1 cellular context compared by ENCODE assay signal in genomic region chr16:11095935-11096334, GRCh38.
TF ChIP-seq lines count a peak whose summit lies in the region.

No MANE protein-coding gene starts in this region.

TF ChIP-seq in K562, 482 proteins besides CTCF, POLR2A, EP300 and RAD21:
- TF ChIP-seq BCOR (IDR thresholded peaks at IDR 0.05) (peak; percentile 54; the same call in 1 of the 2 replicates), RBM25 (IDR thresholded peaks at IDR 0.05; ENCODE audit: low read depth, low read length, severe bottlenecking) (peak; percentile 54), ZNF384 (IDR thresholded peaks at IDR 0.05; ENCODE audit: low read depth, low read length) (0 out of 2 replicates have a peak, but pooled peaks have one; percentile 2), MED1 (CRISPR knock-in tag; IDR thresholded peaks at IDR 0.05; ENCODE audit: borderline replicate concordance) (no peak), ZNF121 (CRISPR knock-in tag; conservative IDR thresholded peaks at IDR 0.05) (peak; percentile 99), POLR3G (IDR thresholded peaks at IDR 0.05; ENCODE audit: extremely low read depth, insufficient read length, insufficient replicate concordance) (no peak), SOX6 (IDR thresholded peaks at IDR 0.05) (no peak)
